ENCODE assay signal across 10 cellular contexts in genomic region chr2:75432761-75433361, GRCh38.
DNase-seq lines count a peak whose midpoint lies in the region; ATAC-seq and TF ChIP-seq lines count a peak whose summit lies in the region.
"Had no signal": no experiment of that assay in that cellular context is flagged by ENCODE, and none has a peak within 500 bp of the region (broad histone marks: within the 10 kb centered on the region; RNA-seq: fewer than 3 reads in every experiment).

No MANE protein-coding gene starts in this region.

- DNase-seq in stimulated activated naive CD8-positive, alpha-beta T cell treated with anti-CD3 and anti-CD28 coated beads, Interleukin-15, Interleukin-2, amounts not matched to agents 100 U/mL and 50 U/mL, for 24 hours, result no peak
- peak; percentile 23 for DNase-seq in astrocyte of the cerebellum (ENCODE audit: low read depth)
- no peak for DNase-seq in CD8-positive, alpha-beta T cell
- DNase-seq in foreskin fibroblast, result no peak
- DNase-seq in SHP77 (lab: John Stamatoyannopoulos, UW), result no peak
- DNase-seq in G401 (ENCODE audit: low spot score), result no peak
- DNase-seq: substantia nigra had no signal

- H3K9me3 Mint-ChIP-seq in stimulated activated naive CD8-positive, alpha-beta T cell treated with anti-CD3 and anti-CD28 coated beads, Interleukin-15, Interleukin-2, amounts not matched to agents 100 ng/mL and 50 ng/mL, for 24 hours, result no peaks in the 10 kb centered on the region
- H3K9me3 Mint-ChIP-seq in CD8-positive, alpha-beta T cell, result no peaks in the 10 kb centered on the region
- H3K9me3 Mint-ChIP-seq: activated naive CD4-positive, alpha-beta T cell treated with anti-CD3 and anti-CD28 coated beads, Interleukin-2, amount 50 U/mL, for 24 hours had no signal

- no peak overlapping the region for H3K27ac Mint-ChIP-seq in stimulated activated naive CD8-positive, alpha-beta T cell treated with anti-CD3 and anti-CD28 coated beads, Interleukin-15, Interleukin-2, amounts not matched to agents 100 ng/mL and 50 ng/mL, for 24 hours
- H3K27ac Mint-ChIP-seq in CD8-positive, alpha-beta T cell, result no peak overlapping the region
- H3K27ac Mint-ChIP-seq: activated naive CD4-positive, alpha-beta T cell treated with anti-CD3 and anti-CD28 coated beads, Interleukin-2, amount 50 U/mL, for 24 hours had no signal

- H3K27me3 ChIP-seq in CD8-positive, alpha-beta T cell (ENCODE audit: insufficient read depth, low read length), result no peaks in the 10 kb centered on the region

- peaks cover 8% of the 10 kb centered on the region for H3K27me3 Mint-ChIP-seq in stimulated activated naive CD8-positive, alpha-beta T cell treated with anti-CD3 and anti-CD28 coated beads, Interleukin-15, Interleukin-2, amounts not matched to agents 100 ng/mL and 50 ng/mL, for 24 hours
- peaks cover 23% of the 10 kb centered on the region for H3K27me3 Mint-ChIP-seq in CD8-positive, alpha-beta T cell (ENCODE audit: low read depth)

- CTCF ChIA-PET in CD8-positive, alpha-beta T cell (lab: Charles Lee), result interaction anchor here (0.9 kb wide), 1 partner anchor 28 kb away, joined by 3 read pairs; no protein-coding TSS in a partner anchor

- in situ Hi-C loops in astrocyte of the cerebellum (cut with HindIII; ENCODE audit: low sequenced_read_pairs) (no loop called here), G401 (cut with HindIII; ENCODE audit: low sequenced_read_pairs) (no loop called here)

- H3K4me3 Mint-ChIP-seq in stimulated activated naive CD8-positive, alpha-beta T cell treated with anti-CD3 and anti-CD28 coated beads, Interleukin-15, Interleukin-2, amounts not matched to agents 100 ng/mL and 50 ng/mL, for 24 hours, result peak overlapping the region; percentile 6
- H3K4me3 Mint-ChIP-seq in CD8-positive, alpha-beta T cell, result no peak overlapping the region
- H3K4me3 Mint-ChIP-seq: activated naive CD4-positive, alpha-beta T cell treated with anti-CD3 and anti-CD28 coated beads, Interleukin-2, amount 50 U/mL, for 24 hours had no signal

- no peak overlapping the region for H3K27ac ChIP-seq in CD8-positive, alpha-beta T cell (ENCODE audit: low read depth, low read length)

- POLR2A ChIA-PET in CD8-positive, alpha-beta T cell (lab: Charles Lee), result no interaction called here

- no peaks in the 10 kb centered on the region for H3K4me1 ChIP-seq in CD8-positive, alpha-beta T cell (ENCODE audit: insufficient read depth, low read length)

- no peaks in the 10 kb centered on the region for H3K4me1 Mint-ChIP-seq in stimulated activated naive CD8-positive, alpha-beta T cell treated with anti-CD3 and anti-CD28 coated beads, Interleukin-15, Interleukin-2, amounts not matched to agents 100 ng/mL and 50 ng/mL, for 24 hours (ENCODE audit: low read depth)
- H3K4me1 Mint-ChIP-seq in CD8-positive, alpha-beta T cell (ENCODE audit: low read depth), result no peaks in the 10 kb centered on the region
- H3K4me1 Mint-ChIP-seq: activated naive CD4-positive, alpha-beta T cell treated with anti-CD3 and anti-CD28 coated beads, Interleukin-2, amount 50 U/mL, for 24 hours had no signal

- no peaks in the 10 kb centered on the region for H3K36me3 ChIP-seq in CD8-positive, alpha-beta T cell (ENCODE audit: insufficient read depth, low read length)

- no peaks in the 10 kb centered on the region for H3K9me3 ChIP-seq in CD8-positive, alpha-beta T cell (ENCODE audit: low read length)

- TF ChIP-seq CTCF in astrocyte of the cerebellum (IDR thresholded peaks at IDR 0.05; ENCODE audit: low read depth, low read length, missing control alignments) (no peak), foreskin fibroblast (IDR thresholded peaks at IDR 0.05; ENCODE audit: low read depth, low read length) (no peak)
- TF ChIP-seq CTCF in CD8-positive, alpha-beta T cell (IDR thresholded peaks at IDR 0.05), result no peak

- H3K4me3 ChIP-seq in astrocyte of the cerebellum (ENCODE audit: low read depth, low read length) (no peak overlapping the region), foreskin fibroblast (ENCODE audit: low read depth in 1 of 2, low read length in 2 of 2) (no peak overlapping the region)
- H3K4me3 ChIP-seq in CD8-positive, alpha-beta T cell (ENCODE audit: low read depth, low read length), result no peak overlapping the region

- intact Hi-C loops in CD8-positive, alpha-beta T cell (cut with DNase I, micrococcal nuclease), result no loop called here

- H3K36me3 Mint-ChIP-seq in stimulated activated naive CD8-positive, alpha-beta T cell treated with anti-CD3 and anti-CD28 coated beads, Interleukin-15, Interleukin-2, amounts not matched to agents 100 ng/mL and 50 ng/mL, for 24 hours (ENCODE audit: low read depth), result no peaks in the 10 kb centered on the region
- no peaks in the 10 kb centered on the region for H3K36me3 Mint-ChIP-seq in CD8-positive, alpha-beta T cell
- H3K36me3 Mint-ChIP-seq: activated naive CD4-positive, alpha-beta T cell treated with anti-CD3 and anti-CD28 coated beads, Interleukin-2, amount 50 U/mL, for 24 hours had no signal

- no peak for ATAC-seq in stimulated activated naive CD8-positive, alpha-beta T cell treated with anti-CD3 and anti-CD28 coated beads, Interleukin-15, Interleukin-2, amounts not matched to agents 100 U/mL and 50 U/mL, for 24 hours
- ATAC-seq in HG03025 (IDR thresholded peaks at IDR 0.05; ENCODE audit: low FRiP score, unreplicated experiment), result peak; percentile 89
- ATAC-seq in CD8-positive, alpha-beta T cell, result no peak
